ENCODE assay signal across 8 cellular contexts in genomic region chr4:1520795-1521576, GRCh38.
DNase-seq lines count a peak whose midpoint lies in the region; ATAC-seq and TF ChIP-seq lines count a peak whose summit lies in the region.
"Not testable (repeated sequence)": the region's sequence is repeated elsewhere in the genome, so short reads cannot be mapped to it uniquely, and the experiment has no call there.

No MANE protein-coding gene starts in this region.

- not testable (repeated sequence) for H4K91ac ChIP-seq in H9 (ENCODE audit: insufficient read length, low read depth, low read length)

- peak in 1 of 2 donors; percentile 63 for ATAC-seq in left cardiac atrium
- peak; percentile 77 for ATAC-seq in mucosa of descending colon

- not testable (repeated sequence) for H3K14ac ChIP-seq in H9 (ENCODE audit: insufficient read depth, low read length)

- H3K36me3 ChIP-seq in breast epithelium; mucosa of descending colon (ENCODE audit: low read depth); skeletal muscle satellite cell (ENCODE audit: insufficient read depth, low read length): not testable (repeated sequence)

- not testable (repeated sequence) for H2BK15ac ChIP-seq in H9 (ENCODE audit: low read depth, low read length)

- H3K79me1 ChIP-seq in H9 (ENCODE audit: insufficient read depth, low read depth, low read length, poor library complexity, severe bottlenecking) = not testable (repeated sequence)

- not testable (repeated sequence) for H3K9me3 ChIP-seq in H9 (ENCODE audit: control insufficient read depth, low read depth, low read length); breast epithelium; mucosa of descending colon; skeletal muscle satellite cell (replicated peaks; ENCODE audit: low read length)

- not testable (repeated sequence) for H2BK120ac ChIP-seq in H9 (ENCODE audit: low read depth, low read length, poor library complexity, severe bottlenecking)

- not testable (repeated sequence) for TF ChIP-seq CTCF in 22Rv1 (IDR thresholded peaks at IDR 0.05); H9 (conservative IDR thresholded peaks at IDR 0.05); breast epithelium (IDR thresholded peaks at IDR 0.05); mucosa of descending colon (IDR thresholded peaks at IDR 0.05)

- not testable (repeated sequence) for DNase-seq in H9
- peak; percentile 73 for DNase-seq in NOMO-1 treated with dmso at 0.1 percent for 144 hours (lab: John Stamatoyannopoulos, UW; ENCODE audit: unreplicated experiment)
- peak; percentile 19 to 20 for DNase-seq in activated CD4-positive, alpha-beta T cell treated with anti-CD3 and anti-CD28 coated beads, Interleukin-2, amount 50 U/mL, for 48 hours
- DNase-seq in breast epithelium (ENCODE audit: low spot score in 2 of 2) = peak in 1 of 2 donors; percentile 22
- peak; percentile 48 for DNase-seq in left cardiac atrium
- DNase-seq in mucosa of descending colon = peak; percentile 26 to 57 (median 49)

- intact Hi-C loops in breast epithelium (cut with DNase I; ENCODE audit: low total_unique reads); left cardiac atrium (cut with DNase I); mucosa of descending colon (cut with DNase I, micrococcal nuclease): not testable (repeated sequence)

- no CpG with 5 or more reads among the region's 79 CpGs for WGBS in H9 (ENCODE audit: extremely low coverage, insufficient read length, low lambda C conversion rate)

- not testable (repeated sequence) for H2AK5ac ChIP-seq in H9 (ENCODE audit: insufficient read length, low read length)

- 0 out of 2 replicates have a peak overlapping the region, but pooled peaks have one; percentile 38 for H3K27ac ChIP-seq in 22Rv1
- H3K27ac ChIP-seq in H9 (ENCODE audit: insufficient read length, low read depth, low read length); breast epithelium: not testable (repeated sequence)

- H3K56ac ChIP-seq in H9 (ENCODE audit: insufficient read length, low read depth, low read length) = not testable (repeated sequence)

- not testable (repeated sequence) for H3K4me1 Mint-ChIP-seq in H9

- peak overlapping the region; percentile 53 to 68 for H3K4me3 Mint-ChIP-seq in H9

- not testable (repeated sequence) for H3K23ac ChIP-seq in H9 (ENCODE audit: insufficient read length, low read depth, low read length)

- H4K8ac ChIP-seq in H9 (replicated peaks; ENCODE audit: insufficient read length, low read depth, low read length) = not testable (repeated sequence)

- not testable (repeated sequence) for H3K36me3 Mint-ChIP-seq in H9 (ENCODE audit: insufficient read depth in 1 of 3, low read depth in 3 of 3)

- H2BK20ac ChIP-seq in H9 (ENCODE audit: low read depth, low read length, poor library complexity, severe bottlenecking) = not testable (repeated sequence)

- H3T11ph ChIP-seq in H9 (ENCODE audit: low read length) = not testable (repeated sequence)

- not testable (repeated sequence) for H3K79me2 ChIP-seq in H9 (ENCODE audit: insufficient read depth, low read length)

- H2AFZ ChIP-seq in H9 (ENCODE audit: low read length) = not testable (repeated sequence)

- H3K4me3 ChIP-seq in breast epithelium = peak overlapping the region in 2 of 3 donors; percentile 43 to 62
- not testable (repeated sequence) for H3K4me3 ChIP-seq in mucosa of descending colon
- peak overlapping the region; percentile 30 for H3K4me3 ChIP-seq in skeletal muscle satellite cell (ENCODE audit: low read length)

- H3K23me2 ChIP-seq in H9 (ENCODE audit: insufficient read length, low read depth, low read length, poor library complexity, severe bottlenecking) = not testable (repeated sequence)

- not testable (repeated sequence) for H2BK12ac ChIP-seq in H9 (ENCODE audit: insufficient read length, low read depth, low read length)

- TF ChIP-seq POLR2A in breast epithelium (IDR thresholded peaks at IDR 0.05) = not testable (repeated sequence)

- H3K9me3 Mint-ChIP-seq in H9 = peaks cover 4 to 15% of the 10 kb centered on the region in 2 experiments; a peak in 4 of 5 replicates

- H3K18ac ChIP-seq in H9 (ENCODE audit: insufficient read length, low read depth, low read length) = not testable (repeated sequence)

- not testable (repeated sequence) for H3K27ac Mint-ChIP-seq in H9

- H4K20me1 ChIP-seq in H9 (ENCODE audit: control insufficient read depth, insufficient read depth, insufficient read length) = not testable (repeated sequence)

- peaks cover 61% of the 10 kb centered on the region for H3K27me3 Mint-ChIP-seq in H9 (ENCODE audit: low read depth)

- not testable (repeated sequence) for H3K4me1 ChIP-seq in H9 (ENCODE audit: insufficient read depth, low read length); breast epithelium; mucosa of descending colon (ENCODE audit: low read depth); skeletal muscle satellite cell (ENCODE audit: control insufficient read depth, insufficient read depth, low read length)

- H3K9ac ChIP-seq in H9 (ENCODE audit: extremely low read depth, insufficient read length, low read length); skeletal muscle satellite cell (ENCODE audit: low read depth, low read length): not testable (repeated sequence)

- H3K4ac ChIP-seq in H9 (ENCODE audit: low read depth, low read length) = not testable (repeated sequence)

- H4K5ac ChIP-seq in H9 (ENCODE audit: insufficient read length, low read depth, low read length) = not testable (repeated sequence)

- H3K4me2 ChIP-seq in H9 (ENCODE audit: insufficient read depth, insufficient read length, low read length) = peak overlapping the region; percentile 29
- H3K4me2 ChIP-seq in skeletal muscle satellite cell (ENCODE audit: low read length) = peak overlapping the region; percentile 61

- not testable (repeated sequence) for H2BK5ac ChIP-seq in H9 (ENCODE audit: insufficient read length, low read length)

- not testable (repeated sequence) for H3K27me3 ChIP-seq in H9 (ENCODE audit: insufficient read depth, low read length)
- H3K27me3 ChIP-seq in breast epithelium (peaks cover 0 to 44% of the 10 kb centered on the region in 2 donors), skeletal muscle satellite cell (ENCODE audit: control insufficient read depth, insufficient read depth, low read length) (peaks cover 62% of the 10 kb centered on the region)
